ENCODE assay signal across 16 cellular contexts in the genomic region with DNA sequence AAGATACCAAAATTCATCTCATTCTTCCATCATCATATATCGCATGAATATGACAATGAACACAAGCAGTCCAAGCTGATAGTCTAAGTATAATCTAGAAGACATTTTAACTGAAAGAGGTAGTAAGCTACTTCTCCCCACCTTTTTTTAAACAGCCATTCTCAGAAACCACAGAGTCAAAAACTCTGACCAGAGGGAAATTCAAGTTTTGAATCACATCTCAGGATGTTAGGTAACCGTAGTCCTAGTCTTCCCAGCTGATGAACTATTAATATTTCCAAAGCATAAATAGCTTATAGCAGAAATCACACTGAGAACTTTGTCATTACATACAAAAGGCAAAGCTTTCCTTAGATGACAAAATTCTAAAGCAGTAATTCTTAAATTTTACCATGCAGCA.
"Had no signal": no experiment of that assay in that cellular context is flagged by ENCODE, and none has a peak within 500 bp of the region (broad histone marks: within the 10 kb centered on the region; RNA-seq: fewer than 3 reads in every experiment).

No MANE protein-coding gene starts in this region.

- H3K9me3 ChIP-seq: gastrocnemius medialis, psoas muscle, upper lobe of left lung had no signal

- H3K4me3 ChIP-seq: gastrocnemius medialis, heart right ventricle, psoas muscle, upper lobe of left lung had no signal

- H3K27me3 Mint-ChIP-seq: naive thymus-derived CD4-positive, alpha-beta T cell; T-helper 17 cell had no signal

- H3K27ac ChIP-seq: gastrocnemius medialis, psoas muscle, upper lobe of left lung had no signal

- H3K27ac Mint-ChIP-seq: T-helper 17 cell had no signal

- H3K36me3 ChIP-seq: gastrocnemius medialis, heart right ventricle, upper lobe of left lung had no signal

- H3K27me3 ChIP-seq: gastrocnemius medialis, heart right ventricle, upper lobe of left lung had no signal

- FAIRE-seq: astrocyte, colon, islet of Langerhans had no signal

- H3K4me3 Mint-ChIP-seq: T-helper 17 cell had no signal

- ATAC-seq: gastrocnemius medialis; heart right ventricle; naive thymus-derived CD4-positive, alpha-beta T cell; psoas muscle; sciatic nerve; stimulated activated naive CD8-positive, alpha-beta T cell treated with anti-CD3 and anti-CD28 coated beads, Interleukin-15, Interleukin-2, amounts not matched to agents 100 U/mL and 50 U/mL, for 24 hours; T-helper 17 cell had no signal

- DNase-seq: activated CD4-positive, alpha-beta T cell treated with anti-CD3 and anti-CD28 coated beads, Interleukin-2, amount 50 U/mL, for 4 hours; activated T-cell treated with anti-CD3 and anti-CD28 coated beads, Interleukin-2, amount 50 U/mL, for 48 hours; gastrocnemius medialis; heart right ventricle; mammary epithelial cell; naive thymus-derived CD4-positive, alpha-beta T cell; occipital lobe; psoas muscle; stimulated activated CD4-positive, alpha-beta T cell treated with anti-CD3 and anti-CD28 coated beads, Interleukin-2, amount 100 ng/mL, for 24 hours; stimulated activated naive CD8-positive, alpha-beta T cell treated with anti-CD3 and anti-CD28 coated beads, Interleukin-15, Interleukin-2, amounts not matched to agents 100 U/mL and 50 U/mL, for 24 hours; T-helper 17 cell; upper lobe of left lung had no signal
